ENCODE assay signal across 31 cellular contexts in genomic region chr18:42164556-42164955, GRCh38.
"Had no signal": no experiment of that assay in that cellular context is flagged by ENCODE, and none has a peak within 500 bp of the region (broad histone marks: within the 10 kb centered on the region; RNA-seq: fewer than 3 reads in every experiment).

No MANE protein-coding gene starts in this region.

- DNase-seq: activated CD4-positive, alpha-beta T cell treated with anti-CD3 and anti-CD28 coated beads for 1 hour; activated CD4-positive, alpha-beta T cell treated with anti-CD3 and anti-CD28 coated beads, Interleukin-2, amount 10 ng/mL, durations not matched to agents 7 days and 5 days; activated CD8-positive, alpha-beta T cell treated with anti-CD3 and anti-CD28 coated beads for 36 hours; activated gamma-delta T cell treated with Interleukin-2 at 50 U/mL for 16 hours; activated naive CD4-positive, alpha-beta T cell treated with anti-CD3 and anti-CD28 coated beads, Interleukin-2, amount 50 U/mL, for 16 hours; activated T-cell treated with anti-CD3 and anti-CD28 coated beads, Interleukin-2, amount 50 U/mL, for 4 hours; amniotic stem cell; dermis blood vessel endothelial cell; effector CD4-positive, alpha-beta T cell; foreskin keratinocyte; islet precursor cell; left cardiac atrium; left ventricle myocardium superior; naive B cell; nephron progenitor cell; retina; stimulated activated CD4-positive, alpha-beta T cell treated with anti-CD3 and anti-CD28 coated beads, Interleukin-12 subunit alpha, Interleukin-12 subunit beta, amount 100 ng/mL, for 4 hours; stimulated activated CD4-positive, alpha-beta T cell treated with anti-CD3 and anti-CD28 coated beads, Interleukin-4, amount 100 ng/mL, for 24 hours; stomach; T-helper 9 cell; thyroid gland; upper lobe of right lung had no signal

- H3K9me3 ChIP-seq: esophagus muscularis mucosa, neutrophil, stomach, thyroid gland, upper lobe of right lung had no signal

- ATAC-seq: activated CD8-positive, alpha-beta T cell treated with anti-CD3 and anti-CD28 coated beads for 36 hours; activated T-cell treated with anti-CD3 and anti-CD28 coated beads, Interleukin-2, amount 50 U/mL, for 4 hours; activated T-helper 17 cell treated with anti-CD3 and anti-CD28 coated beads, Interleukin-2, amount 50 U/mL, for 72 hours; foreskin keratinocyte; left cardiac atrium; left ventricle myocardium superior; sciatic nerve; stimulated activated memory B cell treated with anti-CD40 and anti-IgM and Interleukin-4, amounts not matched to agents 10 μg/mL and 1 μg/mL and 100 μg/mL, for 72 hours; upper lobe of right lung had no signal

- H3K27me3 ChIP-seq: esophagus muscularis mucosa, foreskin keratinocyte, hepatocyte, neutrophil, stomach, thyroid gland, upper lobe of right lung had no signal

- H3K4me1 ChIP-seq: esophagus muscularis mucosa, foreskin keratinocyte, stomach, thyroid gland, upper lobe of right lung had no signal

- H3K27ac ChIP-seq: esophagus muscularis mucosa, foreskin keratinocyte, hepatocyte, neutrophil, skin epidermis, stomach, thyroid gland, upper lobe of right lung had no signal

- H3K4me3 ChIP-seq: esophagus muscularis mucosa, hepatocyte, skin epidermis, stomach, thyroid gland, upper lobe of right lung had no signal

- H3K36me3 ChIP-seq: esophagus muscularis mucosa, neutrophil, stomach, thyroid gland, upper lobe of right lung had no signal

- FAIRE-seq: colon, TTC549 had no signal
